ENCODE assay signal across 22 cellular contexts in genomic region chr1:74508449-74508848, GRCh38.
"Had no signal": no experiment of that assay in that cellular context is flagged by ENCODE, and none has a peak within 500 bp of the region (broad histone marks: within the 10 kb centered on the region; RNA-seq: fewer than 3 reads in every experiment).

No MANE protein-coding gene starts in this region.

- ATAC-seq: activated CD4-positive, CD25-positive, alpha-beta regulatory T cell treated with anti-CD3 and anti-CD28 coated beads, Interleukin-2, amount 50 U/mL, for 24 hours; activated CD8-positive, alpha-beta T cell treated with anti-CD3 and anti-CD28 coated beads, Interleukin-2, amount 10 ng/mL, durations not matched to agents 7 days and 5 days; esophagus mucosa; gastrocnemius medialis; heart left ventricle; naive thymus-derived CD4-positive, alpha-beta T cell; pancreas; sciatic nerve; T-helper 17 cell had no signal

- H3K4me1 Mint-ChIP-seq: activated CD4-positive, alpha-beta T cell treated with anti-CD3 and anti-CD28 coated beads, Interleukin-2, amount 10 ng/mL, durations not matched to agents 7 days and 5 days had no signal

- H3K36me3 Mint-ChIP-seq: naive thymus-derived CD4-positive, alpha-beta T cell; type B pancreatic cell had no signal

- H3K27me3 Mint-ChIP-seq: activated CD4-positive, alpha-beta T cell treated with anti-CD3 and anti-CD28 coated beads, Interleukin-2, amount 10 ng/mL, durations not matched to agents 7 days and 5 days had no signal

- H3K27ac ChIP-seq: breast epithelium, gastrocnemius medialis, heart left ventricle, neutrophil, pancreas, testis had no signal

- H3K4me3 ChIP-seq: breast epithelium, gastrocnemius medialis, heart left ventricle, pancreas, smooth muscle cell, testis had no signal

- H3K4me3 Mint-ChIP-seq: activated CD4-positive, alpha-beta T cell treated with anti-CD3 and anti-CD28 coated beads, Interleukin-2, amount 10 ng/mL, durations not matched to agents 7 days and 5 days; activated CD8-positive, alpha-beta T cell treated with anti-CD3 and anti-CD28 coated beads, Interleukin-2, amount 10 ng/mL, durations not matched to agents 7 days and 5 days; activated T-cell treated with anti-CD3 and anti-CD28 coated beads, Interleukin-2, amount 50 U/mL, for 24 hours; naive thymus-derived CD4-positive, alpha-beta T cell; T-helper 17 cell; type B pancreatic cell had no signal

- H3K27ac Mint-ChIP-seq: activated CD4-positive, alpha-beta T cell treated with anti-CD3 and anti-CD28 coated beads, Interleukin-2, amount 10 ng/mL, durations not matched to agents 7 days and 5 days; activated CD8-positive, alpha-beta T cell treated with anti-CD3 and anti-CD28 coated beads, Interleukin-2, amount 10 ng/mL, durations not matched to agents 7 days and 5 days; activated T-cell treated with anti-CD3 and anti-CD28 coated beads, Interleukin-2, amount 50 U/mL, for 24 hours; naive thymus-derived CD4-positive, alpha-beta T cell; T-helper 17 cell; type B pancreatic cell had no signal

- H3K9me3 Mint-ChIP-seq: activated CD4-positive, alpha-beta T cell treated with anti-CD3 and anti-CD28 coated beads, Interleukin-2, amount 10 ng/mL, durations not matched to agents 7 days and 5 days; activated T-cell treated with anti-CD3 and anti-CD28 coated beads, Interleukin-2, amount 50 U/mL, for 24 hours; type B pancreatic cell had no signal

- DNase-seq: activated CD4-positive, alpha-beta T cell treated with anti-CD3 and anti-CD28 coated beads, Interleukin-2, amount 10 ng/mL, durations not matched to agents 7 days and 5 days; activated CD8-positive, alpha-beta T cell treated with anti-CD3 and anti-CD28 coated beads, Interleukin-2, amount 10 ng/mL, durations not matched to agents 7 days and 5 days; activated naive CD4-positive, alpha-beta T cell treated with anti-CD3 and anti-CD28 coated beads, Interleukin-2, amount 50 U/mL, for 16 hours; activated T-cell treated with anti-CD3 and anti-CD28 coated beads, Interleukin-2, amount 50 U/mL, for 24 hours; aorta; cortex of kidney; effector CD8-positive, alpha-beta T cell; gastrocnemius medialis; heart left ventricle; mesenchymal stem cell; naive thymus-derived CD4-positive, alpha-beta T cell; pancreas; stimulated activated CD4-positive, alpha-beta T cell treated with anti-CD3 and anti-CD28 coated beads, Interleukin-4, amount 100 ng/mL, for 1 hour; T-helper 17 cell; testis had no signal
